24 cellular contexts compared by ENCODE assay signal in the genomic region with DNA sequence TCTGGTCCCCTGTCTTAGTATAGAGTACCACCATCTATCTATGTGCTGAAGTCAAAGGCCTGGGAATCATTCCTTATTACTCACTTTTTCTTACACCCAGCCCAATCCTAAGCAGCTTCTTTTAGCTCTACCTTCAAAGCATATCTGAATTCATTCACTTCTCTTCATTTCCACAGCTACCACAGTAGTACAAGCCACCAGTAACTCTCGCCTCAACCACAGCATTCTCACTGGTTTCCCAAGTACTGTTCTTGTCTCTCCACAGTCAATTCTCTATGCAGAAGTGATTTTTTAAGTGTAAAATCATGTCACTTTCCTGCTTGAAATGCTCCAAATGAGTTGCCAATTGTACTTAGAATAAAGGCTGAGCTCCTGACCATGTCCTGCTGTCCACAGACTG.
"Had no signal": no experiment of that assay in that cellular context is flagged by ENCODE, and none has a peak within 500 bp of the region (broad histone marks: within the 10 kb centered on the region; RNA-seq: fewer than 3 reads in every experiment).

No MANE protein-coding gene starts in this region.

- H3K4me1 ChIP-seq: colonic mucosa, esophagus muscularis mucosa, esophagus squamous epithelium, foreskin keratinocyte, gastrocnemius medialis, gastroesophageal sphincter, heart left ventricle, heart right ventricle had no signal

- H3K27me3 ChIP-seq: colonic mucosa, dorsolateral prefrontal cortex, esophagus muscularis mucosa, esophagus squamous epithelium, foreskin keratinocyte, gastrocnemius medialis, gastroesophageal sphincter, heart left ventricle, heart right ventricle had no signal

- H3K9me3 ChIP-seq: colonic mucosa, gastrocnemius medialis had no signal

- H3K36me3 ChIP-seq: colonic mucosa, esophagus muscularis mucosa, esophagus squamous epithelium, gastrocnemius medialis, gastroesophageal sphincter, heart left ventricle, heart right ventricle had no signal

- H3K4me1 Mint-ChIP-seq: endodermal cell had no signal

- H3K4me3 Mint-ChIP-seq: dendritic cell treated with granulocyte-macrophage colony-stimulating factor and Interleukin-4, amounts not matched to agents 40 ng/mL and 50 ng/mL, for 4 days; effector memory CD8-positive, alpha-beta T cell; endodermal cell had no signal

- DNase-seq: colonic mucosa; cortex of kidney; dermis blood vessel endothelial cell; dorsolateral prefrontal cortex; effector CD8-positive, alpha-beta T cell; effector memory CD4-positive, alpha-beta T cell; effector memory CD8-positive, alpha-beta T cell; endodermal cell; erythroblast; esophagus squamous epithelium; foreskin fibroblast; foreskin keratinocyte; foreskin melanocyte; gastrocnemius medialis; glutamatergic neuron; head of caudate nucleus; heart left ventricle; heart right ventricle had no signal

- H3K4me3 ChIP-seq: colonic mucosa, coronary artery, dorsolateral prefrontal cortex, esophagus muscularis mucosa, esophagus squamous epithelium, gastrocnemius medialis, gastroesophageal sphincter, heart left ventricle, heart right ventricle had no signal

- ATAC-seq: effector memory CD8-positive, alpha-beta T cell; esophagus mucosa; foreskin keratinocyte; gastrocnemius medialis; gastroesophageal sphincter; heart left ventricle; heart right ventricle had no signal

- H3K27ac Mint-ChIP-seq: dendritic cell treated with granulocyte-macrophage colony-stimulating factor and Interleukin-4, amounts not matched to agents 40 ng/mL and 50 ng/mL, for 4 days; effector memory CD8-positive, alpha-beta T cell; endodermal cell had no signal

- H3K27me3 Mint-ChIP-seq: dendritic cell treated with granulocyte-macrophage colony-stimulating factor and Interleukin-4, amounts not matched to agents 40 ng/mL and 50 ng/mL, for 4 days; effector memory CD8-positive, alpha-beta T cell had no signal

- H3K27ac ChIP-seq: colonic mucosa, coronary artery, dorsolateral prefrontal cortex, epithelial cell of prostate, esophagus muscularis mucosa, esophagus squamous epithelium, foreskin keratinocyte, gastrocnemius medialis, gastroesophageal sphincter, heart left ventricle, heart right ventricle had no signal
